27 cellular contexts compared by ENCODE assay signal in the genomic region with DNA sequence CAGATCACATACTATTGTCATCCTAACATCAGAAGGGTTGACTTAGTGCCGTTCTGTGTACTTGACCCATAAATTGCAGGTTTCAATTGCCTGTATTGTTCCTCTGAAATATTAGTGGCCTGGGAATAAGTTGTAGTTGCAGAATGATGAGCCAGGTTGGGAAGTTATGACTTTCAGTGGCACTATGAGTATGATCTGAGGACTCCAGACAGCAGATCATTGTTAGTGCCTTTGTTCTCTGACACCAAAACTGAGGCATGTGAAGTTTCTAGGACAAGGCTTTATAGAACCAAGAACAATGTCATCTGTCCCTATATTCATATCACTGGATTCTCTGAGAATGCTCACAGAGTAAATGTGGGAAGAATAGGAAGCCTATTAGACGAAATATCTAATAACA.
"Had no signal": no experiment of that assay in that cellular context is flagged by ENCODE, and none has a peak within 500 bp of the region (broad histone marks: within the 10 kb centered on the region; RNA-seq: fewer than 3 reads in every experiment).

No MANE protein-coding gene starts in this region.

- H3K4me3 Mint-ChIP-seq: naive thymus-derived CD8-positive, alpha-beta T cell; nephron; neural crest cell; stimulated activated effector memory CD8-positive, alpha-beta T cell treated with anti-CD3 and anti-CD28 coated beads, Interleukin-12 subunit alpha, Interleukin-12 subunit beta, amount 100 ng/mL, for 72 hours; stimulated activated naive CD8-positive, alpha-beta T cell treated with anti-CD3 and anti-CD28 coated beads, Interleukin-15, Interleukin-2, amounts not matched to agents 100 ng/mL and 50 ng/mL, for 24 hours had no signal

- H3K4me1 Mint-ChIP-seq: naive thymus-derived CD8-positive, alpha-beta T cell; nephron; neural crest cell; stimulated activated effector memory CD8-positive, alpha-beta T cell treated with anti-CD3 and anti-CD28 coated beads, Interleukin-12 subunit alpha, Interleukin-12 subunit beta, amount 100 ng/mL, for 72 hours had no signal

- H3K4me3 ChIP-seq: left lung, lower lobe of right lung, pancreas, prostate gland, skin epidermis, suprapubic skin, thoracic aorta, tibial artery, upper lobe of right lung had no signal

- H3K27me3 ChIP-seq: left lung, pancreas, suprapubic skin, tibial artery, upper lobe of right lung had no signal

- H3K27ac Mint-ChIP-seq: nephron; stimulated activated effector memory CD8-positive, alpha-beta T cell treated with anti-CD3 and anti-CD28 coated beads, Interleukin-12 subunit alpha, Interleukin-12 subunit beta, amount 100 ng/mL, for 72 hours; stimulated activated naive CD8-positive, alpha-beta T cell treated with anti-CD3 and anti-CD28 coated beads, Interleukin-15, Interleukin-2, amounts not matched to agents 100 ng/mL and 50 ng/mL, for 24 hours had no signal

- ATAC-seq: left colon; left lung; lower lobe of right lung; naive thymus-derived CD8-positive, alpha-beta T cell; pancreas; right cardiac atrium; sciatic nerve; stimulated activated effector memory CD8-positive, alpha-beta T cell treated with anti-CD3 and anti-CD28 coated beads, Interleukin-12 subunit alpha, Interleukin-12 subunit beta, amount 100 ng/mL, for 72 hours; upper lobe of right lung had no signal

- H3K27ac ChIP-seq: left lung, lower lobe of right lung, pancreas, prostate gland, skin epidermis, suprapubic skin, thoracic aorta, tibial artery, upper lobe of right lung had no signal

- H3K9me3 Mint-ChIP-seq: stimulated activated effector memory CD8-positive, alpha-beta T cell treated with anti-CD3 and anti-CD28 coated beads, Interleukin-12 subunit alpha, Interleukin-12 subunit beta, amount 100 ng/mL, for 72 hours; stimulated activated naive CD8-positive, alpha-beta T cell treated with anti-CD3 and anti-CD28 coated beads, Interleukin-15, Interleukin-2, amounts not matched to agents 100 ng/mL and 50 ng/mL, for 24 hours had no signal

- H3K9me3 ChIP-seq: left lung, lower lobe of right lung, pancreas, prostate gland, suprapubic skin, thoracic aorta, tibial artery, upper lobe of right lung had no signal

- DNase-seq: kidney glomerular epithelial cell; left colon; left lung; lower lobe of right lung; mammary epithelial cell; mesenchymal stem cell; naive thymus-derived CD8-positive, alpha-beta T cell; nucleus accumbens; pancreas; posterior cingulate gyrus; retina; right cardiac atrium; stimulated activated CD4-positive, alpha-beta T cell treated with anti-CD3 and anti-CD28 coated beads, Interleukin-12 subunit alpha, Interleukin-12 subunit beta, amount 100 ng/mL, for 4 hours; stimulated activated CD4-positive, alpha-beta T cell treated with anti-CD3 and anti-CD28 coated beads, Interleukin-4, amount 100 ng/mL, for 24 hours; stimulated activated naive CD4-positive, alpha-beta T cell; tibial artery; trophoblast cell; upper lobe of right lung had no signal

- H3K36me3 Mint-ChIP-seq: naive thymus-derived CD8-positive, alpha-beta T cell; stimulated activated effector memory CD8-positive, alpha-beta T cell treated with anti-CD3 and anti-CD28 coated beads, Interleukin-12 subunit alpha, Interleukin-12 subunit beta, amount 100 ng/mL, for 72 hours had no signal

- H3K36me3 ChIP-seq: left lung, lower lobe of right lung, pancreas, prostate gland, suprapubic skin, thoracic aorta, tibial artery, upper lobe of right lung had no signal

- H3K4me1 ChIP-seq: left lung, lower lobe of right lung, pancreas, prostate gland, suprapubic skin, tibial artery, upper lobe of right lung had no signal
